In the genomic region with DNA sequence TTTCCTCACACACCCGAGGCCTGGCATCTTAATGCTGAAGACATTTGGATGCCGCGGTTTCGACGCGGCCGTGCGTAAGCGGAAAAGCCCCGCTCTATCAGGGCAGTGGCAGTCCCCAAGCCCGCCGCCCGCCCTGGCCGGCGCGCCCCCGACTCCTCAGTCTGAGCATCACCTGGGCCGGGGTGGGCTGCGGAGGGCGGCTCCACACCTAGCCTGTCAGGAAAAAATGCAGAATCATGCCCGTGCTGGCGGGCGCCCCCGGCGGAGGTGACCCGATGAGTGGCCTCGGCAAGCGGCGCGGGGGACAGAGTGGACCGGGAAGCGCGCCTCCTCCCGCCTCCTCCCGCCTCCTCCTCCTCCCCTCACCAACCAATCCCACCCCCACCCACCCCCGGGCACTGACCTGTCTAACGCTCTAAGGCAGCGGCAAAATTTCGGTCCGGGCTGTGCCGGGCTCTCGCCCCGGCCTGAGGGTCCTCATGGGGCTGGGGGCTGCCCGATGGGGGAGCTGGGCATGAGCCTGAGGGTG, we compare ENCODE assay signal across 2 cellular contexts.
TF ChIP-seq lines count a peak whose summit lies in the region.

No MANE protein-coding gene starts in this region.

TF ChIP-seq in GM23338, 12 proteins besides CTCF, POLR2A, EP300 and RAD21 (continued from another document):
- TF ChIP-seq, protein P1, sequence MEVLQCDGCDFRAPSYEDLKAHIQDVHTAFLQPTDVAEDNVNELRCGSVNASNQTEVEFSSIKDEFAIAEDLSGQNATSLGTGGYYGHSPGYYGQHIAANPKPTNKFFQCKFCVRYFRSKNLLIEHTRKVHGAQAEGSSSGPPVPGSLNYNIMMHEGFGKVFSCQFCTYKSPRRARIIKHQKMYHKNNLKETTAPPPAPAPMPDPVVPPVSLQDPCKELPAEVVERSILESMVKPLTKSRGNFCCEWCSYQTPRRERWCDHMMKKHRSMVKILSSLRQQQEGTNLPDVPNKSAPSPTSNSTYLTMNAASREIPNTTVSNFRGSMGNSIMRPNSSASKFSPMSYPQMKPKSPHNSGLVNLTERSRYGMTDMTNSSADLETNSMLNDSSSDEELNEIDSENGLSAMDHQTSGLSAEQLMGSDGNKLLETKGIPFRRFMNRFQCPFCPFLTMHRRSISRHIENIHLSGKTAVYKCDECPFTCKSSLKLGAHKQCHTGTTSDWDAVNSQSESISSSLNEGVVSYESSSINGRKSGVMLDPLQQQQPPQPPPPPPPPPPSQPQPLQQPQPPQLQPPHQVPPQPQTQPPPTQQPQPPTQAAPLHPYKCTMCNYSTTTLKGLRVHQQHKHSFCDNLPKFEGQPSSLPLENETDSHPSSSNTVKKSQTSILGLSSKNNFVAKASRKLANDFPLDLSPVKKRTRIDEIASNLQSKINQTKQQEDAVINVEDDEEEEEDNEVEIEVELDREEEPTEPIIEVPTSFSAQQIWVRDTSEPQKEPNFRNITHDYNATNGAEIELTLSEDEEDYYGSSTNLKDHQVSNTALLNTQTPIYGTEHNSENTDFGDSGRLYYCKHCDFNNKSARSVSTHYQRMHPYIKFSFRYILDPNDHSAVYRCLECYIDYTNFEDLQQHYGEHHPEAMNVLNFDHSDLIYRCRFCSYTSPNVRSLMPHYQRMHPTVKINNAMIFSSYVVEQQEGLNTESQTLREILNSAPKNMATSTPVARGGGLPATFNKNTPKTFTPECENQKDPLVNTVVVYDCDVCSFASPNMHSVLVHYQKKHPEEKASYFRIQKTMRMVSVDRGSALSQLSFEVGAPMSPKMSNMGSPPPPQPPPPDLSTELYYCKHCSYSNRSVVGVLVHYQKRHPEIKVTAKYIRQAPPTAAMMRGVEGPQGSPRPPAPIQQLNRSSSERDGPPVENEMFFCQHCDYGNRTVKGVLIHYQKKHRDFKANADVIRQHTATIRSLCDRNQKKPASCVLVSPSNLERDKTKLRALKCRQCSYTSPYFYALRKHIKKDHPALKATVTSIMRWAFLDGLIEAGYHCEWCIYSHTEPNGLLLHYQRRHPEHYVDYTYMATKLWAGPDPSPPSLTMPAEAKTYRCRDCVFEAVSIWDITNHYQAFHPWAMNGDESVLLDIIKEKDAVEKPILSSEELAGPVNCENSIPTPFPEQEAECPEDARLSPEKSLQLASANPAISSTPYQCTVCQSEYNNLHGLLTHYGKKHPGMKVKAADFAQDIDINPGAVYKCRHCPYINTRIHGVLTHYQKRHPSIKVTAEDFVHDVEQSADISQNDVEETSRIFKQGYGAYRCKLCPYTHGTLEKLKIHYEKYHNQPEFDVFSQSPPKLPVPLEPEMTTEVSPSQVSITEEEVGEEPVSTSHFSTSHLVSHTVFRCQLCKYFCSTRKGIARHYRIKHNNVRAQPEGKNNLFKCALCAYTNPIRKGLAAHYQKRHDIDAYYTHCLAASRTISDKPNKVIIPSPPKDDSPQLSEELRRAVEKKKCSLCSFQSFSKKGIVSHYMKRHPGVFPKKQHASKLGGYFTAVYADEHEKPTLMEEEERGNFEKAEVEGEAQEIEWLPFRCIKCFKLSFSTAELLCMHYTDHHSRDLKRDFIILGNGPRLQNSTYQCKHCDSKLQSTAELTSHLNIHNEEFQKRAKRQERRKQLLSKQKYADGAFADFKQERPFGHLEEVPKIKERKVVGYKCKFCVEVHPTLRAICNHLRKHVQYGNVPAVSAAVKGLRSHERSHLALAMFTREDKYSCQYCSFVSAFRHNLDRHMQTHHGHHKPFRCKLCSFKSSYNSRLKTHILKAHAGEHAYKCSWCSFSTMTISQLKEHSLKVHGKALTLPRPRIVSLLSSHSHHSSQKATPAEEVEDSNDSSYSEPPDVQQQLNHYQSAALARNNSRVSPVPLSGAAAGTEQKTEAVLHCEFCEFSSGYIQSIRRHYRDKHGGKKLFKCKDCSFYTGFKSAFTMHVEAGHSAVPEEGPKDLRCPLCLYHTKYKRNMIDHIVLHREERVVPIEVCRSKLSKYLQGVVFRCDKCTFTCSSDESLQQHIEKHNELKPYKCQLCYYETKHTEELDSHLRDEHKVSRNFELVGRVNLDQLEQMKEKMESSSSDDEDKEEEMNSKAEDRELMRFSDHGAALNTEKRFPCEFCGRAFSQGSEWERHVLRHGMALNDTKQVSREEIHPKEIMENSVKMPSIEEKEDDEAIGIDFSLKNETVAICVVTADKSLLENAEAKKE (CRISPR knock-in tag; IDR thresholded peaks at IDR 0.05) = no peak
- no peak for TF ChIP-seq NANOG (IDR thresholded peaks at IDR 0.05; ENCODE audit: borderline replicate concordance)
- no peak for TF ChIP-seq STAT1 (IDR thresholded peaks at IDR 0.05; ENCODE audit: unreplicated experiment)
- TF ChIP-seq EZH2phosphoT487 (IDR thresholded peaks at IDR 0.05; ENCODE audit: unreplicated experiment) = peak; percentile 30
- no peak for TF ChIP-seq ZNF114 (CRISPR knock-in tag; IDR thresholded peaks at IDR 0.05)

TF ChIP-seq in SK-N-SH treated with all-trans-retinoic acid at 6 μM for 48 hours, 23 proteins besides CTCF, POLR2A, EP300 and RAD21 (continued from another document):
- no peak for TF ChIP-seq POU6F1 (CRISPR knock-in tag; IDR thresholded peaks at IDR 0.05; ENCODE audit: borderline replicate concordance, low read depth)
- TF ChIP-seq TOX (CRISPR knock-in tag; IDR thresholded peaks at IDR 0.05; ENCODE audit: borderline replicate concordance) = no peak
- no peak for TF ChIP-seq ZFP3 (CRISPR knock-in tag; IDR thresholded peaks at IDR 0.05)
TF ChIP-seq in SK-N-SH treated with all-trans-retinoic acid at 6 μM for 48 hours: peak in this region for 0.
